27 cellular contexts compared by ENCODE assay signal in genomic region chr5:143315929-143316328, GRCh38.
DNase-seq lines count a peak whose midpoint lies in the region; ATAC-seq and TF ChIP-seq lines count a peak whose summit lies in the region.
"Had no signal": no experiment of that assay in that cellular context is flagged by ENCODE, and none has a peak within 500 bp of the region (broad histone marks: within the 10 kb centered on the region; RNA-seq: fewer than 3 reads in every experiment).

No MANE protein-coding gene starts in this region.

- H3K9me3 ChIP-seq in breast epithelium (no peaks in the 10 kb centered on the region), subcutaneous abdominal adipose tissue (ENCODE audit: control insufficient read depth in 5 of 5, low read length in 5 of 5) (no peaks in the 10 kb centered on the region)
- H3K9me3 ChIP-seq: esophagus squamous epithelium, HAP-1, mucosa of descending colon, tibial artery had no signal

- H2BK120ac ChIP-seq in mesendoderm (ENCODE audit: low read depth, low read length), result no peak overlapping the region

- no peak overlapping the region for H2AK5ac ChIP-seq in mesendoderm (ENCODE audit: low read length)

- peaks cover 47% of the 10 kb centered on the region for H3K4me1 Mint-ChIP-seq in Calu3 (ENCODE audit: low read depth, unreplicated experiment)
- H3K4me1 Mint-ChIP-seq: WTC11 had no signal

- WGBS in mesendoderm (ENCODE audit: extremely low coverage, insufficient coverage, low lambda C conversion rate), result no CpG with 5 or more reads among the region's 6 CpGs

- ATAC-seq in Right ventricle myocardium superior (ENCODE audit: poor library complexity) (peak; percentile 40), Right ventricle myocardium inferior (no peak)
- ATAC-seq: activated naive CD8-positive, alpha-beta T cell treated with anti-CD3 and anti-CD28 coated beads, Interleukin-2, amount 50 U/mL, for 24 hours; mucosa of descending colon; SK-N-SH treated with all-trans-retinoic acid at 6 μM for 48 hours; WTC11 had no signal

- no peak overlapping the region for H3K23ac ChIP-seq in mesendoderm (ENCODE audit: low read length)

- H3K56ac ChIP-seq in mesendoderm (ENCODE audit: low read length), result no peak overlapping the region

- no peak overlapping the region for H3K4me3 ChIP-seq in breast epithelium
- H3K4me3 ChIP-seq in mesendoderm (ENCODE audit: low read length), result no peak overlapping the region
- no peak overlapping the region for H3K4me3 ChIP-seq in subcutaneous abdominal adipose tissue (ENCODE audit: low read depth in 1 of 5, low read length in 5 of 5)
- H3K4me3 ChIP-seq: coronary artery, esophagus squamous epithelium, HAP-1, mucosa of descending colon, tibial artery had no signal

- no peak for DNase-seq in Right ventricle myocardium superior
- no peak for DNase-seq in Right ventricle myocardium inferior (ENCODE audit: missing footprints)
- DNase-seq in breast epithelium (ENCODE audit: low spot score in 2 of 2), result no peak
- peak; percentile 40 for DNase-seq in mesendoderm
- no peak for DNase-seq in AG08396 (ENCODE audit: low spot score)
- no peak for DNase-seq in activated naive CD4-positive, alpha-beta T cell treated with Interleukin-2 at 50 U/mL for 16 hours
- no peak for DNase-seq in Calu3
- DNase-seq: activated CD4-positive, alpha-beta memory T cell treated with anti-CD3 and anti-CD28 coated beads, Interleukin-2, amount 10 ng/mL, durations not matched to agents 7 days and 5 days; activated effector memory CD4-positive, alpha-beta T cell treated with anti-CD3 and anti-CD28 coated beads, Interleukin-2, amount 50 U/mL, for 16 hours; activated naive CD8-positive, alpha-beta T cell treated with anti-CD3 and anti-CD28 coated beads, Interleukin-2, amount 50 U/mL, for 24 hours; COR-L47; endodermal cell; esophagus squamous epithelium; glutamatergic neuron; mucosa of descending colon; NCI-H1436 treated with DMSO at 0.1 percent for 48 hours; NCI-H524; posterior cingulate gyrus; small intestine; stimulated activated naive CD4-positive, alpha-beta T cell treated with Interleukin-2 at 50 U/mL for 16 hours; T-helper 9 cell; tibial artery had no signal

- no peaks in the 10 kb centered on the region for H3K79me1 ChIP-seq in mesendoderm (ENCODE audit: low read length)

- intact Hi-C loops in Right ventricle myocardium superior (cut with DNase I), result no loop called here
- intact Hi-C loops in Right ventricle myocardium inferior (cut with DNase I), result loop anchor here (5.0 to 10.0 kb wide), 2 partner anchors 86 to 391 kb away; partner anchors contain the start of gene NR3C1
- intact Hi-C loops in breast epithelium (cut with DNase I; ENCODE audit: low total_unique reads), result no loop called here
- intact Hi-C loops in Calu3 (cut with micrococcal nuclease; ENCODE audit: unreplicated experiment), result no loop called here

- no peak overlapping the region for H3K4me2 ChIP-seq in mesendoderm (ENCODE audit: low read length)

- H3K36me3 Mint-ChIP-seq in Calu3 (ENCODE audit: insufficient read depth, unreplicated experiment), result peaks cover 18% of the 10 kb centered on the region
- H3K36me3 Mint-ChIP-seq: WTC11 had no signal

- no peak overlapping the region for H4K8ac ChIP-seq in mesendoderm (ENCODE audit: low read depth, low read length)

- peaks cover 0 to 8% of the 10 kb centered on the region in 2 donors for H3K4me1 ChIP-seq in breast epithelium
- no peaks in the 10 kb centered on the region for H3K4me1 ChIP-seq in mesendoderm (ENCODE audit: control insufficient read depth, low read depth, low read length)
- H3K4me1 ChIP-seq in subcutaneous abdominal adipose tissue (ENCODE audit: control insufficient read depth in 5 of 5, insufficient read depth in 5 of 5, low read length in 5 of 5), result peaks cover 2 to 54% (median 42%) of the 10 kb centered on the region in 5 donors
- H3K4me1 ChIP-seq: HAP-1 had no signal

- H3K27ac Mint-ChIP-seq in Calu3 (ENCODE audit: unreplicated experiment), result no peak overlapping the region
- H3K27ac Mint-ChIP-seq: activated CD4-positive, alpha-beta memory T cell treated with anti-CD3 and anti-CD28 coated beads, Interleukin-2, amount 10 ng/mL, durations not matched to agents 7 days and 5 days; activated naive CD8-positive, alpha-beta T cell treated with anti-CD3 and anti-CD28 coated beads, Interleukin-2, amount 50 U/mL, for 24 hours; endodermal cell; WTC11 had no signal

- H3K79me2 ChIP-seq in mesendoderm (ENCODE audit: control insufficient read depth, insufficient read depth, low read length), result no peaks in the 10 kb centered on the region

- CTCF ChIA-PET in Calu3 (lab: Charles Lee), result no interaction called here

- H3K27me3 ChIP-seq in breast epithelium (no peaks in the 10 kb centered on the region), mesendoderm (ENCODE audit: insufficient read depth, low read length, poor library complexity) (no peaks in the 10 kb centered on the region), subcutaneous abdominal adipose tissue (ENCODE audit: control insufficient read depth in 5 of 5, insufficient read depth in 4 of 5, low read length in 5 of 5) (no peaks in the 10 kb centered on the region)
- H3K27me3 ChIP-seq: esophagus squamous epithelium, tibial artery had no signal

- TF ChIP-seq CTCF in breast epithelium (IDR thresholded peaks at IDR 0.05), result no peak
- TF ChIP-seq CTCF in Calu3 (IDR thresholded peaks at IDR 0.05; ENCODE audit: unreplicated experiment), result no peak

- H3K9ac ChIP-seq in mesendoderm (ENCODE audit: low read length), result no peak overlapping the region
- peak overlapping the region in 2 of 5 donors; percentile 5 to 37 for H3K9ac ChIP-seq in subcutaneous abdominal adipose tissue (ENCODE audit: low read length in 5 of 5)

- H3K36me3 ChIP-seq in breast epithelium (no peaks in the 10 kb centered on the region), mesendoderm (ENCODE audit: control insufficient read depth, insufficient read depth, low read length) (no peaks in the 10 kb centered on the region), subcutaneous abdominal adipose tissue (ENCODE audit: control insufficient read depth in 5 of 5, insufficient read depth in 5 of 5, low read length in 5 of 5) (peaks cover 15 to 22% (median 20%) of the 10 kb centered on the region in 5 donors)
- H3K36me3 ChIP-seq: HAP-1 had no signal

- no peak for TF ChIP-seq POLR2A in breast epithelium (IDR thresholded peaks at IDR 0.05)

- H3K4ac ChIP-seq in mesendoderm (ENCODE audit: low read depth, low read length), result no peak overlapping the region

- BruUV-seq in Calu3 (replicated peaks; lab: Mats Ljungman, UMichigan), result no TSS peak

- no peak overlapping the region for H3K4me3 Mint-ChIP-seq in Calu3 (ENCODE audit: low read depth, unreplicated experiment)
- H3K4me3 Mint-ChIP-seq: activated CD4-positive, alpha-beta memory T cell treated with anti-CD3 and anti-CD28 coated beads, Interleukin-2, amount 10 ng/mL, durations not matched to agents 7 days and 5 days; activated naive CD8-positive, alpha-beta T cell treated with anti-CD3 and anti-CD28 coated beads, Interleukin-2, amount 50 U/mL, for 24 hours; endodermal cell; WTC11 had no signal

- no peak overlapping the region for H4K5ac ChIP-seq in mesendoderm (ENCODE audit: low read length)

- H3K27ac ChIP-seq in breast epithelium (peak overlapping the region; percentile 2 to 21), mesendoderm (ENCODE audit: low read depth, low read length) (no peak overlapping the region), subcutaneous abdominal adipose tissue (ENCODE audit: low read depth, low read length) (peak overlapping the region; percentile 76)
- H3K27ac ChIP-seq: esophagus squamous epithelium, tibial artery had no signal

- no peak overlapping the region for H2BK15ac ChIP-seq in mesendoderm (replicated peaks; ENCODE audit: low read depth)

- no peaks in the 10 kb centered on the region for H3K27me3 Mint-ChIP-seq in Calu3 (ENCODE audit: unreplicated experiment)
- H3K27me3 Mint-ChIP-seq: activated CD4-positive, alpha-beta memory T cell treated with anti-CD3 and anti-CD28 coated beads, Interleukin-2, amount 10 ng/mL, durations not matched to agents 7 days and 5 days; activated naive CD8-positive, alpha-beta T cell treated with anti-CD3 and anti-CD28 coated beads, Interleukin-2, amount 50 U/mL, for 24 hours had no signal

- H3K18ac ChIP-seq in mesendoderm (ENCODE audit: low read length), result no peak overlapping the region

- no peak overlapping the region for H2BK5ac ChIP-seq in mesendoderm (ENCODE audit: low read length)

- no peaks in the 10 kb centered on the region for H3K9me3 Mint-ChIP-seq in Calu3 (ENCODE audit: low read depth, unreplicated experiment)
- H3K9me3 Mint-ChIP-seq: activated CD4-positive, alpha-beta memory T cell treated with anti-CD3 and anti-CD28 coated beads, Interleukin-2, amount 10 ng/mL, durations not matched to agents 7 days and 5 days; endodermal cell; WTC11 had no signal
